In the genomic region with DNA sequence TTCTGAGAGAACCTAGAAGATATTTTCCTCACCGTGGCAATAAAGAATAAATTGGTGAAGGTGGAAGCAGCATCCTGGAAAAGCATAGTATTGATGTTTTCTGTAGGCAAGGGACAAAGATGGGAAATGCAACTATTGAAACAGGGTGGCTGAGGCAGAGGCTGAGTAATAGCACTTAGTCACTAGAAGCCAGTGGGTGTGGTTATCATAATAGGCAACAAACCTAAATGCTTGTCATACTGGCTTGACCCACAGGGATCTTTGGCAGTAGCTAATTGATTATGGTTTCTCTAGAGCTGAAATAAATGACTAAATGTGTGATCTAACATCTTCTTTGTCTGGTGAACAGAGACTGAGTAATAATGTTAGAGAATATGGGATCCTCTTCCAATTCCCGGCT, we compare ENCODE assay signal across 16 cellular contexts.
A peak's percentile ranks its signal among the peaks of the same experiment; 100 is the strongest.
DNase-seq lines count a peak whose midpoint lies in the region; ATAC-seq and TF ChIP-seq lines count a peak whose summit lies in the region.
"Had no signal": no experiment of that assay in that cellular context is flagged by ENCODE, and none has a peak within 500 bp of the region (broad histone marks: within the 10 kb centered on the region; RNA-seq: fewer than 3 reads in every experiment).

No MANE protein-coding gene starts in this region.

- no peak overlapping the region for H4K8ac ChIP-seq in trophoblast cell (ENCODE audit: low read depth, low read length)

- H3K9ac ChIP-seq in trophoblast cell (ENCODE audit: low read length) = no peak overlapping the region

- H2BK120ac ChIP-seq in trophoblast cell (ENCODE audit: insufficient read depth, low read length, poor library complexity) = no peak overlapping the region

- H3K4me1 ChIP-seq in trophoblast cell (ENCODE audit: control insufficient read depth in 1 of 2, insufficient read depth in 2 of 2, low read length in 2 of 2) = no peaks in the 10 kb centered on the region
- H3K4me1 ChIP-seq: right lobe of liver had no signal

- no peak overlapping the region for H3K23ac ChIP-seq in trophoblast cell (ENCODE audit: low read length)

- WGBS in trophoblast cell (ENCODE audit: extremely low coverage, insufficient coverage, insufficient read length) = no CpG with 5 or more reads among the region's 2 CpGs

- H3K27ac Mint-ChIP-seq in Calu3 (ENCODE audit: unreplicated experiment) = no peak overlapping the region
- no peak overlapping the region for H3K27ac Mint-ChIP-seq in T-cell
- H3K27ac Mint-ChIP-seq: CD14-positive monocyte, mesothelial cell of epicardium, WTC11 had no signal

- H3K4me1 Mint-ChIP-seq in Calu3 (ENCODE audit: low read depth, unreplicated experiment) (no peaks in the 10 kb centered on the region), T-cell (no peaks in the 10 kb centered on the region)
- H3K4me1 Mint-ChIP-seq: CD14-positive monocyte, mesothelial cell of epicardium, WTC11 had no signal

- H3K27ac ChIP-seq in trophoblast cell (ENCODE audit: low read depth, low read length) = no peak overlapping the region
- H3K27ac ChIP-seq: HL-60, right lobe of liver had no signal

- H3K79me1 ChIP-seq in trophoblast cell (ENCODE audit: low read length) = no peaks in the 10 kb centered on the region

- H2BK5ac ChIP-seq in trophoblast cell (ENCODE audit: low read depth, low read length, poor library complexity) = no peak overlapping the region

- H3K9me3 Mint-ChIP-seq in Calu3 (ENCODE audit: low read depth, unreplicated experiment) = no peaks in the 10 kb centered on the region
- H3K9me3 Mint-ChIP-seq in T-cell = peaks cover 0 to 2% (median 0%) of the 10 kb centered on the region in 3 donors

- H3K14ac ChIP-seq in trophoblast cell (ENCODE audit: low read length) = no peak overlapping the region

- H3K18ac ChIP-seq in trophoblast cell (ENCODE audit: low read length) = no peak overlapping the region

- in situ Hi-C loops in astrocyte of the spinal cord (cut with HindIII; ENCODE audit: low sequenced_read_pairs) = no loop called here

- no peak overlapping the region for H4K12ac ChIP-seq in trophoblast cell (ENCODE audit: low read depth, low read length)

- no peak overlapping the region for H3K4me2 ChIP-seq in trophoblast cell (ENCODE audit: low read length)

- H3K4me3 Mint-ChIP-seq in Calu3 (ENCODE audit: low read depth, unreplicated experiment) (no peak overlapping the region), T-cell (no peak overlapping the region)
- H3K4me3 Mint-ChIP-seq: CD14-positive monocyte, mesothelial cell of epicardium, WTC11 had no signal

- TF ChIP-seq CTCF in Calu3 (IDR thresholded peaks at IDR 0.05; ENCODE audit: unreplicated experiment) (no peak), astrocyte of the spinal cord (IDR thresholded peaks at IDR 0.05; ENCODE audit: low read depth, low read length) (no peak)

- H3K4me3 ChIP-seq in astrocyte of the spinal cord (ENCODE audit: low read depth, low read length) (no peak overlapping the region), trophoblast cell (ENCODE audit: low read depth, low read length) (no peak overlapping the region)
- H3K4me3 ChIP-seq: right lobe of liver had no signal

- DNase-seq in Calu3 (peak; percentile 4), HS-5 (ENCODE audit: low read depth) (peak; percentile 61), astrocyte of the spinal cord (ENCODE audit: low read depth, low spot score) (peak; percentile 35), trophoblast cell (peak; percentile 0 to 43), T-cell (no peak), NCI-H128 (lab: John Stamatoyannopoulos, UW; ENCODE audit: unreplicated experiment) (no peak)
- DNase-seq: central memory CD4-positive, alpha-beta T cell; head of caudate nucleus; NCI-H1694 treated with DMSO at 0.1 percent for 48 hours; NCI-H510A; right lobe of liver had no signal

- ATAC-seq in T-cell (replicated peaks in 1 of 4) (no peak), HG03378 (IDR thresholded peaks at IDR 0.05; ENCODE audit: unreplicated experiment) (no peak)
- ATAC-seq: right lobe of liver, WTC11 had no signal

- H2BK12ac ChIP-seq in trophoblast cell (ENCODE audit: low read length) = no peak overlapping the region

- H3K79me2 ChIP-seq in trophoblast cell (ENCODE audit: control insufficient read depth, insufficient read depth, low read length, poor library complexity) = no peaks in the 10 kb centered on the region

- no peak overlapping the region for H4K91ac ChIP-seq in trophoblast cell (ENCODE audit: low read depth, low read length)

- H3K36me3 ChIP-seq in trophoblast cell (ENCODE audit: control insufficient read depth in 1 of 2, insufficient read depth in 2 of 2, low read length in 2 of 2) = no peaks in the 10 kb centered on the region
- H3K36me3 ChIP-seq: right lobe of liver had no signal

- intact Hi-C loops in Calu3 (cut with micrococcal nuclease; ENCODE audit: unreplicated experiment) = no loop called here

- no peaks in the 10 kb centered on the region for H3K9me3 ChIP-seq in trophoblast cell (ENCODE audit: insufficient read depth, low read depth, low read length)
- H3K9me3 ChIP-seq: right lobe of liver had no signal

- no TSS peak for BruUV-seq in Calu3 (replicated peaks; lab: Mats Ljungman, UMichigan)

- H3K36me3 Mint-ChIP-seq in Calu3 (ENCODE audit: insufficient read depth, unreplicated experiment) (no peaks in the 10 kb centered on the region), T-cell (no peaks in the 10 kb centered on the region)
- H3K36me3 Mint-ChIP-seq: CD14-positive monocyte, mesothelial cell of epicardium, WTC11 had no signal

- CTCF ChIA-PET in Calu3 (lab: Charles Lee) (no interaction called here), T-cell (lab: Charles Lee) (no interaction called here)

- H2AK5ac ChIP-seq in trophoblast cell (ENCODE audit: low read length) = no peak overlapping the region

- H3K27me3 Mint-ChIP-seq in Calu3 (ENCODE audit: unreplicated experiment) (no peaks in the 10 kb centered on the region), T-cell (peaks cover 0 to 14% of the 10 kb centered on the region in 2 donors)

- H2AFZ ChIP-seq in trophoblast cell (ENCODE audit: insufficient read depth, low read length, poor library complexity) = no peak overlapping the region

- no peaks in the 10 kb centered on the region for H3K27me3 ChIP-seq in trophoblast cell (ENCODE audit: insufficient read depth, low read length)
- H3K27me3 ChIP-seq: right lobe of liver had no signal

- H3K4ac ChIP-seq in trophoblast cell (ENCODE audit: low read depth, low read length) = no peak overlapping the region

- POLR2A ChIA-PET in T-cell (lab: Charles Lee) = no interaction called here

Comparison
In these comparisons a context has a peak if more than half of its experiments do, and no peak if none do; other contexts are left out.
1. DNase-seq: peak in Calu3 (single experiment), HS-5 (single experiment), astrocyte of the spinal cord (single experiment) and trophoblast cell (2 of 2); none in T-cell (0 of 34) and NCI-H128 (single experiment).